8 cellular contexts compared by ENCODE assay signal in the genomic region with DNA sequence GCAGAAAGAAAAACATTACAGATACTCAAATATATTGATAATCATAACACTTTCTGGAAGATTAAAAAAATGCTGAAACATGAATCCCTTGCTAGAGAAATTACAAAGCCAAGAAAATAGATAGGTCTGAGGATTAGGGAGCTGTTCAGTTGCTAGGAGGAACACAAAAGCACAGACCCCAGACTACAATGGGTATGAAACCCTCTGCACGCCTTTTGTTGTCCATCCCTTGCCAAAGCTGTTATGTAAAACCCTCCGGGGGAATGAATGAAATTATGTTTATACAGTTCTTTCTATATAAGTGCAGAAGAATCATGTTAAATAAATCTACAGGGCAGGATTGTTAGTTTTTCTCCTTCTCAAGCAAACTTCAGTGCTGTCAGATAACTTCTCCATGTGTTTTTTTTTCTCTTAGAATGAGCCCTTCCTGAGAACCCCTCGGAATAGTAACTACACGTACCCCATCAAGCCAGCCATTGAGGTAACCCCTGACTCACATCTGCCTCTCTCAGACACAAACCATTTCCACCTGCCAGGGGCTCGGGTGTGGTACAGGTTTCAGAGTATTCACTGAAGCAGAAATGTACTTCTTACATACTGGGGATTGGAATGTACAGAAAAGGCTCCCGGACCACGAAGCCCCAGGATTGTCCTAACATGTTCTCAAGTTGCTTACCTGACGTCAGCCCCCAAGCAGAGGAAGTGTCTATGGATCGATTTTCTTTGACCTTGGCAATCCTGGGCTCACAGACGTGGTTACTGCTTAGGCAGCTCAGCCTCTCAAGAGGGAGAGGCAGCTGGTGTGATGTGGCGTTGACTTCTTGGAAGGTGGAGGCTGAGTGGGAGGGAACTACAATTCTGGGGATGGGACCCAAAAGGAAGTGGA.
A peak's percentile ranks its signal among the peaks of the same experiment; 100 is the strongest.
DNase-seq lines count a peak whose midpoint lies in the region; ATAC-seq, FAIRE-seq and TF ChIP-seq lines count a peak whose summit lies in the region.
"Had no signal": no experiment of that assay in that cellular context is flagged by ENCODE, and none has a peak within 500 bp of the region (broad histone marks: within the 10 kb centered on the region; RNA-seq: fewer than 3 reads in every experiment).

No MANE protein-coding gene starts in this region.

- 49% methylated on average over 11 of the region's 11 CpGs for WGBS in suprapubic skin

- ATAC-seq in activated T-cell treated with anti-CD3 and anti-CD28 coated beads, Interleukin-2, amount 50 U/mL, for 4 hours = peak; percentile 53 to 60
- no peak for ATAC-seq in GM19455 (IDR thresholded peaks at IDR 0.05; ENCODE audit: unreplicated experiment)
- ATAC-seq in GM18498 (IDR thresholded peaks at IDR 0.05; ENCODE audit: unreplicated experiment) = no peak

- peak; percentile 70 for FAIRE-seq in islet of Langerhans (lab: Jason Lieb, UNC)

- H3K4me3 Mint-ChIP-seq in activated T-cell treated with anti-CD3 and anti-CD28 coated beads, Interleukin-2, amount 50 U/mL, for 4 hours = no peak overlapping the region

- no peaks in the 10 kb centered on the region for H3K27me3 Mint-ChIP-seq in activated T-cell treated with anti-CD3 and anti-CD28 coated beads, Interleukin-2, amount 50 U/mL, for 4 hours (ENCODE audit: low read depth)

- no peaks in the 10 kb centered on the region for H3K9me3 ChIP-seq in suprapubic skin

- no peak for TF ChIP-seq POLR2A in suprapubic skin (IDR thresholded peaks at IDR 0.05)

- no peaks in the 10 kb centered on the region for H3K36me3 ChIP-seq in suprapubic skin

- H3K27ac ChIP-seq in suprapubic skin = peak overlapping the region; percentile 75

- no peak for TF ChIP-seq EP300 in suprapubic skin (IDR thresholded peaks at IDR 0.05)

- DNase-seq in NCI-H2107 (lab: John Stamatoyannopoulos, UW) (peak; percentile 60), suprapubic skin (ENCODE audit: low spot score in 2 of 2) (no peak), middle frontal gyrus (ENCODE audit: extremely low spot score, low spot score) (no peak)
- peak; percentile 41 for DNase-seq in activated T-cell treated with anti-CD3 and anti-CD28 coated beads, Interleukin-2, amount 50 U/mL, for 4 hours
- DNase-seq: Kasumi-1 had no signal

- no peaks in the 10 kb centered on the region for H3K9me3 Mint-ChIP-seq in activated T-cell treated with anti-CD3 and anti-CD28 coated beads, Interleukin-2, amount 50 U/mL, for 4 hours

- no peaks in the 10 kb centered on the region for H3K27me3 ChIP-seq in suprapubic skin

- no peaks in the 10 kb centered on the region for H3K36me3 Mint-ChIP-seq in activated T-cell treated with anti-CD3 and anti-CD28 coated beads, Interleukin-2, amount 50 U/mL, for 4 hours (ENCODE audit: insufficient read depth)

- H3K4me1 ChIP-seq in suprapubic skin = peaks cover 20% of the 10 kb centered on the region

- H3K4me3 ChIP-seq in suprapubic skin = no peak overlapping the region

- TF ChIP-seq CTCF in suprapubic skin (IDR thresholded peaks at IDR 0.05) = no peak

- peaks cover 38% of the 10 kb centered on the region for H3K4me1 Mint-ChIP-seq in activated T-cell treated with anti-CD3 and anti-CD28 coated beads, Interleukin-2, amount 50 U/mL, for 4 hours (ENCODE audit: low read depth)

Comparison
In these comparisons a context has a peak if more than half of its experiments do, and no peak if none do; other contexts are left out.
1. DNase-seq: peak in NCI-H2107 (single experiment) and activated T-cell treated with anti-CD3 and anti-CD28 coated beads, Interleukin-2, amount 50 U/mL, for 4 hours (single experiment); none in suprapubic skin (0 of 2) and middle frontal gyrus (single experiment).
2. ATAC-seq: peak in activated T-cell treated with anti-CD3 and anti-CD28 coated beads, Interleukin-2, amount 50 U/mL, for 4 hours (2 of 2); none in GM19455 (single experiment) and GM18498 (single experiment).